1 cellular context compared by ENCODE assay signal in the genomic region with DNA sequence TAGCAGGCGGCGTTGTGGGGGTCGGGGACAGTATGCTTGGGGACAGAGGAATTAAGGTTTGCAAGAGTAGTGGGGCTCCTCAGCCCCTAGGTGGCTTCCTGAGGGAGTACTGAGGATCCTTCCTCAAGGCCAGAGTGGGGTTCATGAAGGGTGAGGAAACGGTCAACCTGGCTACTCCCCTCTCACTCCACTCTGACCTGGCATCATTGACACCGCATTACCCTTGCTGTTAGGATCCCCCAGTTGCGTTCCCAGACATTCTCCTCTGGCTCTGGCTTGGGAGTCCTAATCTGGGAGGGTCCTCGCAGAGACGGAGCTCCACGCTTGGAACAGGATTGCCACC.
TF ChIP-seq lines count a peak whose summit lies in the region.

No MANE protein-coding gene starts in this region.

TF ChIP-seq in H1, 55 proteins besides CTCF, POLR2A, EP300 and RAD21 (continued from another document):
- TF ChIP-seq, protein P1, sequence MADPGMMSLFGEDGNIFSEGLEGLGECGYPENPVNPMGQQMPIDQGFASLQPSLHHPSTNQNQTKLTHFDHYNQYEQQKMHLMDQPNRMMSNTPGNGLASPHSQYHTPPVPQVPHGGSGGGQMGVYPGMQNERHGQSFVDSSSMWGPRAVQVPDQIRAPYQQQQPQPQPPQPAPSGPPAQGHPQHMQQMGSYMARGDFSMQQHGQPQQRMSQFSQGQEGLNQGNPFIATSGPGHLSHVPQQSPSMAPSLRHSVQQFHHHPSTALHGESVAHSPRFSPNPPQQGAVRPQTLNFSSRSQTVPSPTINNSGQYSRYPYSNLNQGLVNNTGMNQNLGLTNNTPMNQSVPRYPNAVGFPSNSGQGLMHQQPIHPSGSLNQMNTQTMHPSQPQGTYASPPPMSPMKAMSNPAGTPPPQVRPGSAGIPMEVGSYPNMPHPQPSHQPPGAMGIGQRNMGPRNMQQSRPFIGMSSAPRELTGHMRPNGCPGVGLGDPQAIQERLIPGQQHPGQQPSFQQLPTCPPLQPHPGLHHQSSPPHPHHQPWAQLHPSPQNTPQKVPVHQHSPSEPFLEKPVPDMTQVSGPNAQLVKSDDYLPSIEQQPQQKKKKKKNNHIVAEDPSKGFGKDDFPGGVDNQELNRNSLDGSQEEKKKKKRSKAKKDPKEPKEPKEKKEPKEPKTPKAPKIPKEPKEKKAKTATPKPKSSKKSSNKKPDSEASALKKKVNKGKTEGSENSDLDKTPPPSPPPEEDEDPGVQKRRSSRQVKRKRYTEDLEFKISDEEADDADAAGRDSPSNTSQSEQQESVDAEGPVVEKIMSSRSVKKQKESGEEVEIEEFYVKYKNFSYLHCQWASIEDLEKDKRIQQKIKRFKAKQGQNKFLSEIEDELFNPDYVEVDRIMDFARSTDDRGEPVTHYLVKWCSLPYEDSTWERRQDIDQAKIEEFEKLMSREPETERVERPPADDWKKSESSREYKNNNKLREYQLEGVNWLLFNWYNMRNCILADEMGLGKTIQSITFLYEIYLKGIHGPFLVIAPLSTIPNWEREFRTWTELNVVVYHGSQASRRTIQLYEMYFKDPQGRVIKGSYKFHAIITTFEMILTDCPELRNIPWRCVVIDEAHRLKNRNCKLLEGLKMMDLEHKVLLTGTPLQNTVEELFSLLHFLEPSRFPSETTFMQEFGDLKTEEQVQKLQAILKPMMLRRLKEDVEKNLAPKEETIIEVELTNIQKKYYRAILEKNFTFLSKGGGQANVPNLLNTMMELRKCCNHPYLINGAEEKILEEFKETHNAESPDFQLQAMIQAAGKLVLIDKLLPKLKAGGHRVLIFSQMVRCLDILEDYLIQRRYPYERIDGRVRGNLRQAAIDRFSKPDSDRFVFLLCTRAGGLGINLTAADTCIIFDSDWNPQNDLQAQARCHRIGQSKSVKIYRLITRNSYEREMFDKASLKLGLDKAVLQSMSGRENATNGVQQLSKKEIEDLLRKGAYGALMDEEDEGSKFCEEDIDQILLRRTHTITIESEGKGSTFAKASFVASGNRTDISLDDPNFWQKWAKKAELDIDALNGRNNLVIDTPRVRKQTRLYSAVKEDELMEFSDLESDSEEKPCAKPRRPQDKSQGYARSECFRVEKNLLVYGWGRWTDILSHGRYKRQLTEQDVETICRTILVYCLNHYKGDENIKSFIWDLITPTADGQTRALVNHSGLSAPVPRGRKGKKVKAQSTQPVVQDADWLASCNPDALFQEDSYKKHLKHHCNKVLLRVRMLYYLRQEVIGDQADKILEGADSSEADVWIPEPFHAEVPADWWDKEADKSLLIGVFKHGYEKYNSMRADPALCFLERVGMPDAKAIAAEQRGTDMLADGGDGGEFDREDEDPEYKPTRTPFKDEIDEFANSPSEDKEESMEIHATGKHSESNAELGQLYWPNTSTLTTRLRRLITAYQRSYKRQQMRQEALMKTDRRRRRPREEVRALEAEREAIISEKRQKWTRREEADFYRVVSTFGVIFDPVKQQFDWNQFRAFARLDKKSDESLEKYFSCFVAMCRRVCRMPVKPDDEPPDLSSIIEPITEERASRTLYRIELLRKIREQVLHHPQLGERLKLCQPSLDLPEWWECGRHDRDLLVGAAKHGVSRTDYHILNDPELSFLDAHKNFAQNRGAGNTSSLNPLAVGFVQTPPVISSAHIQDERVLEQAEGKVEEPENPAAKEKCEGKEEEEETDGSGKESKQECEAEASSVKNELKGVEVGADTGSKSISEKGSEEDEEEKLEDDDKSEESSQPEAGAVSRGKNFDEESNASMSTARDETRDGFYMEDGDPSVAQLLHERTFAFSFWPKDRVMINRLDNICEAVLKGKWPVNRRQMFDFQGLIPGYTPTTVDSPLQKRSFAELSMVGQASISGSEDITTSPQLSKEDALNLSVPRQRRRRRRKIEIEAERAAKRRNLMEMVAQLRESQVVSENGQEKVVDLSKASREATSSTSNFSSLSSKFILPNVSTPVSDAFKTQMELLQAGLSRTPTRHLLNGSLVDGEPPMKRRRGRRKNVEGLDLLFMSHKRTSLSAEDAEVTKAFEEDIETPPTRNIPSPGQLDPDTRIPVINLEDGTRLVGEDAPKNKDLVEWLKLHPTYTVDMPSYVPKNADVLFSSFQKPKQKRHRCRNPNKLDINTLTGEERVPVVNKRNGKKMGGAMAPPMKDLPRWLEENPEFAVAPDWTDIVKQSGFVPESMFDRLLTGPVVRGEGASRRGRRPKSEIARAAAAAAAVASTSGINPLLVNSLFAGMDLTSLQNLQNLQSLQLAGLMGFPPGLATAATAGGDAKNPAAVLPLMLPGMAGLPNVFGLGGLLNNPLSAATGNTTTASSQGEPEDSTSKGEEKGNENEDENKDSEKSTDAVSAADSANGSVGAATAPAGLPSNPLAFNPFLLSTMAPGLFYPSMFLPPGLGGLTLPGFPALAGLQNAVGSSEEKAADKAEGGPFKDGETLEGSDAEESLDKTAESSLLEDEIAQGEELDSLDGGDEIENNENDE (IDR thresholded peaks at IDR 0.05; ENCODE audit: insufficient replicate concordance, low read length), result no peak
- TF ChIP-seq FOSL1 (IDR thresholded peaks at IDR 0.05; ENCODE audit: insufficient read depth, low read depth, low read length), result no peak
- TF ChIP-seq, protein P2, sequence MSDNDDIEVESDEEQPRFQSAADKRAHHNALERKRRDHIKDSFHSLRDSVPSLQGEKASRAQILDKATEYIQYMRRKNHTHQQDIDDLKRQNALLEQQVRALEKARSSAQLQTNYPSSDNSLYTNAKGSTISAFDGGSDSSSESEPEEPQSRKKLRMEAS (IDR thresholded peaks at IDR 0.05), result no peak
- no peak for TF ChIP-seq CEBPB (IDR thresholded peaks at IDR 0.05; ENCODE audit: low read depth, low read length)
- peak; percentile 5 for TF ChIP-seq KDM4A (IDR thresholded peaks at IDR 0.05; ENCODE audit: low read depth, low read length, severe bottlenecking)
- TF ChIP-seq TEAD4 (IDR thresholded peaks at IDR 0.05; ENCODE audit: low read depth, low read length), result no peak
